13 cellular contexts compared by ENCODE assay signal in genomic region chr9:86741311-86742215, GRCh38.
A peak's percentile ranks its signal among the peaks of the same experiment; 100 is the strongest.
DNase-seq lines count a peak whose midpoint lies in the region; ATAC-seq, FAIRE-seq and TF ChIP-seq lines count a peak whose summit lies in the region.
"Had no signal": no experiment of that assay in that cellular context is flagged by ENCODE, and none has a peak within 500 bp of the region (broad histone marks: within the 10 kb centered on the region; RNA-seq: fewer than 3 reads in every experiment).

No MANE protein-coding gene starts in this region.

- TF ChIP-seq RAD21 in SK-N-SH (IDR thresholded peaks at IDR 0.05; ENCODE audit: low read length), result no peak

- H3K27me3 Mint-ChIP-seq in activated naive CD4-positive, alpha-beta T cell treated with anti-CD3 and anti-CD28 coated beads for 36 hours (ENCODE audit: low read depth), result no peaks in the 10 kb centered on the region
- peaks cover 0 to 8% (median 2%) of the 10 kb centered on the region in 3 donors for H3K27me3 Mint-ChIP-seq in CD14-positive monocyte (ENCODE audit: low read depth in 3 of 3)
- H3K27me3 Mint-ChIP-seq: CD4-positive, CD25-positive, alpha-beta regulatory T cell had no signal

- H3K27ac ChIP-seq in SK-N-SH (ENCODE audit: low read depth in 2 of 2, low read length in 1 of 2), result no peak overlapping the region
- no peak overlapping the region for H3K27ac ChIP-seq in uterus
- H3K27ac ChIP-seq: sigmoid colon had no signal

- no peaks in the 10 kb centered on the region for H4K20me1 ChIP-seq in SK-N-SH (ENCODE audit: insufficient read depth)

- no peaks in the 10 kb centered on the region for H3K27me3 ChIP-seq in SK-N-SH (ENCODE audit: insufficient read depth)
- H3K27me3 ChIP-seq in uterus, result no peaks in the 10 kb centered on the region
- H3K27me3 ChIP-seq: sigmoid colon had no signal

- 61% methylated on average over 8 of the region's 8 CpGs for WGBS in SK-N-SH (ENCODE audit: low lambda C conversion rate)

- no peaks in the 10 kb centered on the region for H3K9me3 Mint-ChIP-seq in activated naive CD4-positive, alpha-beta T cell treated with anti-CD3 and anti-CD28 coated beads for 36 hours
- peaks cover 4 to 18% (median 7%) of the 10 kb centered on the region in 7 donors for H3K9me3 Mint-ChIP-seq in CD14-positive monocyte

- H3K4me3 ChIP-seq in SK-N-SH (ENCODE audit: low read depth in 2 of 2, low read length in 1 of 2), result no peak overlapping the region
- H3K4me3 ChIP-seq in fibroblast of the aortic adventitia (ENCODE audit: low read depth, low read length), result no peak overlapping the region
- no peak overlapping the region for H3K4me3 ChIP-seq in uterus
- H3K4me3 ChIP-seq: sigmoid colon had no signal

- TF ChIP-seq CTCF in SK-N-SH (IDR thresholded peaks at IDR 0.05) (no peak), fibroblast of the aortic adventitia (IDR thresholded peaks at IDR 0.05; ENCODE audit: insufficient read depth, low read length) (no peak), omental fat pad (IDR thresholded peaks at IDR 0.05) (no peak), uterus (IDR thresholded peaks at IDR 0.05) (no peak), CD14-positive monocyte (IDR thresholded peaks at IDR 0.05) (no peak)

- TF ChIP-seq EP300 in SK-N-SH (IDR thresholded peaks at IDR 0.05; ENCODE audit: borderline replicate concordance in 1 of 2, low read depth in 1 of 2, low read length in 1 of 2), result 0 out of 4 replicates have a peak, but pooled peaks of 1 of the 2 experiments have one; percentile 25

- 0 out of 2 replicates have a peak overlapping the region, but pooled peaks have one; percentile 64 for H2AFZ ChIP-seq in SK-N-SH (ENCODE audit: low read depth)

- H3K36me3 Mint-ChIP-seq in activated naive CD4-positive, alpha-beta T cell treated with anti-CD3 and anti-CD28 coated beads for 36 hours (ENCODE audit: low read depth), result no peaks in the 10 kb centered on the region
- H3K36me3 Mint-ChIP-seq in CD14-positive monocyte, result no peaks in the 10 kb centered on the region
- H3K36me3 Mint-ChIP-seq: CD4-positive, CD25-positive, alpha-beta regulatory T cell had no signal

- peak; percentile 55 for DNase-seq in GM03348 (ENCODE audit: low spot score)
- no peak for DNase-seq in SK-N-SH
- peak; percentile 81 for DNase-seq in fibroblast of the aortic adventitia (ENCODE audit: low read depth)
- no peak for DNase-seq in omental fat pad (ENCODE audit: low spot score)
- no peak for DNase-seq in activated naive CD4-positive, alpha-beta T cell treated with anti-CD3 and anti-CD28 coated beads for 36 hours
- DNase-seq in uterus, result no peak
- DNase-seq in GM19239 (ENCODE audit: insufficient read length, low spot score), result no peak
- DNase-seq in CD14-positive monocyte (ENCODE audit: low spot score), result no peak
- DNase-seq: activated effector memory CD4-positive, alpha-beta T cell treated with Interleukin-2 at 50 U/mL for 16 hours; CD4-positive, CD25-positive, alpha-beta regulatory T cell; NCI-H1436 treated with DMSO at 0.1 percent for 48 hours; sigmoid colon had no signal

- H3K4me3 Mint-ChIP-seq in activated naive CD4-positive, alpha-beta T cell treated with anti-CD3 and anti-CD28 coated beads for 36 hours, result no peak overlapping the region
- no peak overlapping the region for H3K4me3 Mint-ChIP-seq in CD14-positive monocyte
- H3K4me3 Mint-ChIP-seq: CD4-positive, CD25-positive, alpha-beta regulatory T cell had no signal

- intact Hi-C loops in activated naive CD4-positive, alpha-beta T cell treated with anti-CD3 and anti-CD28 coated beads for 36 hours (cut with micrococcal nuclease), result no loop called here
- intact Hi-C loops in uterus (cut with DNase I; ENCODE audit: low total_unique reads), result no loop called here
- intact Hi-C loops in CD14-positive monocyte (cut with micrococcal nuclease), result no loop called here

- no peaks in the 10 kb centered on the region for H3K4me1 Mint-ChIP-seq in activated naive CD4-positive, alpha-beta T cell treated with anti-CD3 and anti-CD28 coated beads for 36 hours (ENCODE audit: low read depth)
- no peaks in the 10 kb centered on the region for H3K4me1 Mint-ChIP-seq in CD14-positive monocyte
- H3K4me1 Mint-ChIP-seq: CD4-positive, CD25-positive, alpha-beta regulatory T cell had no signal

- H3K79me2 ChIP-seq in SK-N-SH (ENCODE audit: insufficient read depth), result no peaks in the 10 kb centered on the region

- peak; percentile 30 for ATAC-seq in omental fat pad (ENCODE audit: low FRiP score)

- H3K27ac Mint-ChIP-seq in activated naive CD4-positive, alpha-beta T cell treated with anti-CD3 and anti-CD28 coated beads for 36 hours, result no peak overlapping the region
- no peak overlapping the region for H3K27ac Mint-ChIP-seq in CD14-positive monocyte
- H3K27ac Mint-ChIP-seq: CD4-positive, CD25-positive, alpha-beta regulatory T cell had no signal

- H3K9ac ChIP-seq in SK-N-SH, result no peak overlapping the region

- no peaks in the 10 kb centered on the region for H3K9me3 ChIP-seq in SK-N-SH
- H3K9me3 ChIP-seq in uterus, result no peaks in the 10 kb centered on the region
- H3K9me3 ChIP-seq: sigmoid colon had no signal

- no peaks in the 10 kb centered on the region for H3F3A ChIP-seq in SK-N-SH (replicated peaks; ENCODE audit: insufficient read depth)

- H3K4me1 ChIP-seq in SK-N-SH (ENCODE audit: control insufficient read depth in 1 of 2, insufficient read depth in 2 of 2, low read depth in 1 of 2, low read length in 1 of 2) (peaks cover 0 to 5% of the 10 kb centered on the region in 2 experiments; a peak in 3 of 4 replicates), uterus (no peaks in the 10 kb centered on the region)
- H3K4me1 ChIP-seq: sigmoid colon had no signal

- H3K36me3 ChIP-seq in SK-N-SH (replicated peaks in 1 of 2; ENCODE audit: control insufficient read depth in 1 of 2, insufficient read depth in 2 of 2, low read length in 1 of 2) (no peaks in the 10 kb centered on the region), uterus (no peaks in the 10 kb centered on the region)
- H3K36me3 ChIP-seq: sigmoid colon had no signal

- FAIRE-seq in GM19239 (lab: Jason Lieb, UNC), result no peak
- FAIRE-seq: RCC 7860 had no signal

- CTCF ChIA-PET in SK-N-SH (lab: Yijun Ruan, JAX), result no interaction called here
- CTCF ChIA-PET in activated naive CD4-positive, alpha-beta T cell treated with anti-CD3 and anti-CD28 coated beads for 36 hours (lab: Charles Lee), result no interaction called here

- TF ChIP-seq POLR2A in uterus (IDR thresholded peaks at IDR 0.05), result no peak

- H3K4me2 ChIP-seq in SK-N-SH, result no peak overlapping the region

- POLR2A ChIA-PET in SK-N-SH (lab: Yijun Ruan, JAX), result no interaction called here

- H3K9me2 ChIP-seq in SK-N-SH, result no peaks in the 10 kb centered on the region

TF ChIP-seq in SK-N-SH, 30 proteins besides CTCF, POLR2A, EP300 and RAD21:
- TF ChIP-seq JUND (IDR thresholded peaks at IDR 0.05) (peak; percentile 38), RXRA (IDR thresholded peaks at IDR 0.05; ENCODE audit: borderline replicate concordance, low read depth) (0 out of 2 replicates have a peak, but pooled peaks have one; percentile 28), NFIC (IDR thresholded peaks at IDR 0.05; ENCODE audit: borderline replicate concordance) (peak; percentile 14; the same call in 1 of the 2 replicates), FOSL2 (IDR thresholded peaks at IDR 0.05; ENCODE audit: borderline replicate concordance, low read depth) (peak; percentile 29; the same call in 1 of the 2 replicates), TEAD4 (IDR thresholded peaks at IDR 0.05; ENCODE audit: borderline replicate concordance, insufficient read depth) (no peak), TCF12 (IDR thresholded peaks at IDR 0.05) (peak; percentile 62; the same call in 1 of the 2 replicates), RCOR1 (IDR thresholded peaks at IDR 0.05; ENCODE audit: low read length) (no peak)
- TF ChIP-seq, protein P1, sequence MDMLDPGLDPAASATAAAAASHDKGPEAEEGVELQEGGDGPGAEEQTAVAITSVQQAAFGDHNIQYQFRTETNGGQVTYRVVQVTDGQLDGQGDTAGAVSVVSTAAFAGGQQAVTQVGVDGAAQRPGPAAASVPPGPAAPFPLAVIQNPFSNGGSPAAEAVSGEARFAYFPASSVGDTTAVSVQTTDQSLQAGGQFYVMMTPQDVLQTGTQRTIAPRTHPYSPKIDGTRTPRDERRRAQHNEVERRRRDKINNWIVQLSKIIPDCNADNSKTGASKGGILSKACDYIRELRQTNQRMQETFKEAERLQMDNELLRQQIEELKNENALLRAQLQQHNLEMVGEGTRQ (IDR thresholded peaks at IDR 0.05; ENCODE audit: borderline replicate concordance, low read depth, low read length), result no peak
- TF ChIP-seq, protein P2, sequence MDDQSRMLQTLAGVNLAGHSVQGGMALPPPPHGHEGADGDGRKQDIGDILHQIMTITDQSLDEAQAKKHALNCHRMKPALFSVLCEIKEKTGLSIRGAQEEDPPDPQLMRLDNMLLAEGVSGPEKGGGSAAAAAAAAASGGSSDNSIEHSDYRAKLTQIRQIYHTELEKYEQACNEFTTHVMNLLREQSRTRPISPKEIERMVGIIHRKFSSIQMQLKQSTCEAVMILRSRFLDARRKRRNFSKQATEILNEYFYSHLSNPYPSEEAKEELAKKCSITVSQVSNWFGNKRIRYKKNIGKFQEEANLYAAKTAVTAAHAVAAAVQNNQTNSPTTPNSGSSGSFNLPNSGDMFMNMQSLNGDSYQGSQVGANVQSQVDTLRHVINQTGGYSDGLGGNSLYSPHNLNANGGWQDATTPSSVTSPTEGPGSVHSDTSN (IDR thresholded peaks at IDR 0.05), result peak; percentile 43; the same call in 1 of the 2 replicates

Comparison
In these comparisons a context has a peak if more than half of its experiments do, and no peak if none do; other contexts are left out.
1. DNase-seq: peak in GM03348 (single experiment) and fibroblast of the aortic adventitia (single experiment); none in SK-N-SH (single experiment), omental fat pad (single experiment), activated naive CD4-positive, alpha-beta T cell treated with anti-CD3 and anti-CD28 coated beads for 36 hours (single experiment), uterus (0 of 2), GM19239 (single experiment) and CD14-positive monocyte (single experiment).